ENCODE assay signal across 1 cellular context in genomic region chr17:49414622-49415350, GRCh38.
TF ChIP-seq lines count a peak whose summit lies in the region.

TSS of gene PHB1 (minus strand) at chr17:49414882. CDS start at chr17:49413264, 1,618 bp downstream.

TF ChIP-seq in GM12878, 131 proteins besides CTCF, POLR2A, EP300 and RAD21 (continued from another document):
- no peak for TF ChIP-seq ZNF217 (IDR thresholded peaks at IDR 0.05)
